ENCODE assay signal across 8 cellular contexts in the genomic region with DNA sequence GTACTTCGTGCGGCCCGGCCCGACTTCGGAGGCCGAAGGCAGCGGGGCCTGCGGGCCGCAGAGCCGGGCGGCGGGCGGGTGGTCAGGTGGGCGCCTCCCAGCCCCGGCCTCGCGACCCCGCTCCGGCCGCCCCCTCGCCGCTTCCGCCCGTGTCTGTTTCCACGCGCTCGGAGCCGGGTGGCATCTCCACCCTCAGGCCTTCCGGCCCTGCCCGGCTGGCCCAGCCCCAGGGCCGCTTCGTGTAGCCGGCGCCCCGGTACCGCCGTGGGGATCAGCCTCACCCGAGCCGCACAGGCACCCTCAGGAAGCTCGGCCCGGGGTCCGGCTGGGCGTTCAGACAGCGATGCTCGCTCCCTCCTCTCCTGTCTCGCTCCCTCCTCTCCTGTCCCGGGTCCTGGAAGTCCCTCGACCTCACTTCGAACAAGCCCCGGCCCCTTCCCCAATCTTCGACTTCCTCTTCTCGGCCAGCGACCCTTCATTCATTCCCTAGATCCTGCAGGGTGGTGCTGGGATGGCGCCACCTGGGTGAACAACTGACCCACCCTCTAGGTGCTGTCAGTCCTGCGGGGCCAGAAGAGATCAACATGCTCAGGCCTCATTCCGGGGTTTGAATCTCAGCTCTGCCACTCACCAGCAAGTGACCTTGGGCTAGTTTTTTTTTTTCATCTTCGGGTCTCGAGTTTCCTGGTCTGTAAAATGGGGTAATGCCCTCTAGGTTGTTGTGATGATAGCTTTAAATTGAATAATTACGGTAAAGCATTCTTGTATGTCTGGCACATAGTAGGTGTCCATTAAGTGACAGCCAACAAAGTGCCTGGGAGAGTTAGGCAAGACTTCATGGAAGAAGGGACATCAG. TPM values are rescaled to one million over a fixed set of nuclear protein-coding genes. Genes with fewer than 3 reads are reported as not detected.
DNase-seq lines count a peak whose midpoint lies in the region; ATAC-seq and TF ChIP-seq lines count a peak whose summit lies in the region.

No MANE protein-coding gene starts in this region.

- H3K79me1 ChIP-seq in IMR-90 (ENCODE audit: low read depth in 1 of 2, low read length in 2 of 2), result peaks cover 23 to 53% of the 10 kb centered on the region in 2 experiments

- H3K4me2 ChIP-seq in IMR-90 (ENCODE audit: low read depth, low read length), result peak overlapping the region; percentile 98

- dilution Hi-C loops in IMR-90 (cut with HindIII; ENCODE audit: low sequenced_read_pairs, unreplicated experiment), result no loop called here

- ATAC-seq in GM21737 (IDR thresholded peaks at IDR 0.05; ENCODE audit: unreplicated experiment), result peak; percentile 40
- peak; percentile 56 for ATAC-seq in IMR-90 (ENCODE audit: low read depth)
- ATAC-seq in activated CD8-positive, alpha-beta T cell treated with anti-CD3 and anti-CD28 coated beads for 36 hours, result peak; percentile 37
- peak; percentile 42 to 57 for ATAC-seq in naive thymus-derived CD8-positive, alpha-beta T cell

- POLR2A ChIA-PET in IMR-90 (lab: Charles Lee; ENCODE audit: unreplicated experiment), result interaction anchor here (0.7 kb wide), 1 partner anchor 145 kb away, joined by 3 read pairs; no protein-coding TSS in a partner anchor
- POLR2A ChIA-PET in activated CD8-positive, alpha-beta T cell treated with anti-CD3 and anti-CD28 coated beads for 36 hours (lab: Charles Lee), result interaction anchor here (1.2 to 8.4 kb wide), 3 partner anchors 12 to 253 kb away, joined by 4 to 93 read pairs (median 15); a partner anchor contains a TSS
- POLR2A ChIA-PET in naive thymus-derived CD8-positive, alpha-beta T cell (lab: Charles Lee), result interaction anchor here (0.9 to 2.6 kb wide), 5 partner anchors 14 to 985 kb away, joined by 3 to 17 read pairs (median 5); a partner anchor contains a TSS

- CTCF ChIA-PET in IMR-90 (lab: Yijun Ruan, JAX), result interaction anchor here (0.7 kb wide), 1 partner anchor 36 kb away, joined by 5 read pairs; no protein-coding TSS in a partner anchor
- CTCF ChIA-PET in activated CD8-positive, alpha-beta T cell treated with anti-CD3 and anti-CD28 coated beads for 36 hours (lab: Charles Lee), result interaction anchor here (0.6 to 1.1 kb wide), 6 partner anchors 12 to 465 kb away, joined by 3 to 4 read pairs (median 3); no protein-coding TSS in a partner anchor

- no peaks in the 10 kb centered on the region for H3K9me3 ChIP-seq in IMR-90 (ENCODE audit: control insufficient read depth, insufficient read depth, low read length)
- H3K9me3 ChIP-seq in esophagus (ENCODE audit: control insufficient read depth in 2 of 2, insufficient read depth in 1 of 2, low read depth in 1 of 2, low read length in 1 of 2), result no peaks in the 10 kb centered on the region
- no peaks in the 10 kb centered on the region for H3K9me3 ChIP-seq in vagina

- H3K23ac ChIP-seq in IMR-90 (ENCODE audit: low read depth, low read length), result peak overlapping the region; percentile 97

- peak overlapping the region; percentile 84 for H2AK9ac ChIP-seq in IMR-90 (replicated peaks; ENCODE audit: low read depth, low read length, poor library complexity)

- intact Hi-C loops in IMR-90 (cut with micrococcal nuclease), result loop anchor here (1.0 kb wide), 1 partner anchor 161 kb away; no protein-coding TSS in a partner anchor
- intact Hi-C loops in activated CD8-positive, alpha-beta T cell treated with anti-CD3 and anti-CD28 coated beads for 36 hours (cut with micrococcal nuclease), result no loop called here
- intact Hi-C loops in vagina (cut with DNase I), result no loop called here

- H3K36me3 ChIP-seq in IMR-90 (ENCODE audit: control insufficient read depth, insufficient read depth, low read length), result peaks cover 24% of the 10 kb centered on the region
- peaks cover 11 to 19% of the 10 kb centered on the region in 2 donors for H3K36me3 ChIP-seq in esophagus (ENCODE audit: control insufficient read depth in 2 of 2, insufficient read depth in 2 of 2, low read length in 1 of 2)
- H3K36me3 ChIP-seq in vagina, result peaks cover 0 to 22% of the 10 kb centered on the region in 2 donors

- H4K5ac ChIP-seq in IMR-90 (ENCODE audit: low read depth, low read length), result 0 out of 2 replicates have a peak overlapping the region, but pooled peaks have one; percentile 5

- H3K4me3 Mint-ChIP-seq in activated CD8-positive, alpha-beta T cell treated with anti-CD3 and anti-CD28 coated beads for 36 hours, result peak overlapping the region; percentile 89
- H3K4me3 Mint-ChIP-seq in naive thymus-derived CD8-positive, alpha-beta T cell, result peak overlapping the region; percentile 90 to 100 (median 99)

- peak overlapping the region; percentile 72 for H3K9ac ChIP-seq in IMR-90 (ENCODE audit: low read depth, low read length)

- H3K4me3 ChIP-seq in IMR-90 (ENCODE audit: insufficient read depth, low read depth, low read length) (peak overlapping the region; percentile 78), esophagus (ENCODE audit: low read depth in 1 of 2, low read length in 2 of 2) (peak overlapping the region; percentile 70 to 89), vagina (peak overlapping the region; percentile 93 to 97)

- H2BK15ac ChIP-seq in IMR-90 (ENCODE audit: low read depth, low read length), result no peak overlapping the region

- H3K27ac Mint-ChIP-seq in activated CD8-positive, alpha-beta T cell treated with anti-CD3 and anti-CD28 coated beads for 36 hours, result peak overlapping the region; percentile 94
- peak overlapping the region; percentile 87 to 98 (median 96) for H3K27ac Mint-ChIP-seq in naive thymus-derived CD8-positive, alpha-beta T cell

- 0 out of 2 replicates have a peak overlapping the region, but pooled peaks have one; percentile 38 for H3K56ac ChIP-seq in IMR-90 (ENCODE audit: extremely low read depth, insufficient read depth, low read length)

- H3K9me1 ChIP-seq in IMR-90 (ENCODE audit: insufficient read depth, low read length), result peaks cover 6% of the 10 kb centered on the region; the same call in 1 of the 2 replicates

- no peak overlapping the region for H3K18ac ChIP-seq in IMR-90 (ENCODE audit: low read depth, low read length)

- WGBS in IMR-90 (ENCODE audit: extremely low coverage in 2 of 2, insufficient read length in 1 of 2), 2 experiments, result 2% methylated on average over 31 of the region's 59 CpGs; no CpG with 5 or more reads in 1 of the 2 experiments
- WGBS in esophagus, 2 donors, result 1% methylated on average over 52 to 59 of the region's 59 CpGs

- H2BK20ac ChIP-seq in IMR-90 (ENCODE audit: low read depth, low read length), result no peak overlapping the region

- no peaks in the 10 kb centered on the region for H3K27me3 Mint-ChIP-seq in activated CD8-positive, alpha-beta T cell treated with anti-CD3 and anti-CD28 coated beads for 36 hours
- H3K27me3 Mint-ChIP-seq in naive thymus-derived CD8-positive, alpha-beta T cell, result no peaks in the 10 kb centered on the region

- TF ChIP-seq RAD21 in IMR-90 (IDR thresholded peaks at IDR 0.05; ENCODE audit: low read length), result no peak

- H3K4ac ChIP-seq in IMR-90 (ENCODE audit: low read depth, low read length), result peak overlapping the region; percentile 80

- in situ Hi-C loops in GM13976 (cut with MboI; ENCODE audit: low sequenced_read_pairs, unreplicated experiment) (no loop called here), IMR-90 (cut with MboI; ENCODE audit: low sequenced_read_pairs) (no loop called here)

- peak overlapping the region; percentile 76 for H2BK5ac ChIP-seq in IMR-90 (ENCODE audit: low read depth, low read length, poor library complexity, severe bottlenecking)

- TF ChIP-seq POLR2A in IMR-90 (IDR thresholded peaks at IDR 0.05; ENCODE audit: low read depth, low read length) (0 out of 2 replicates have a peak, but pooled peaks have one; percentile 10), vagina (IDR thresholded peaks at IDR 0.05) (no peak)

- H3K14ac ChIP-seq in IMR-90 (replicated peaks; ENCODE audit: low read depth, low read length), result peak overlapping the region; percentile 83

- H2AFZ ChIP-seq in IMR-90 (replicated peaks; ENCODE audit: low read length, poor library complexity), result peak overlapping the region; percentile 96

- peak; percentile 61 for DNase-seq in GM13976 (ENCODE audit: low spot score)
- DNase-seq in IMR-90, result no peak
- DNase-seq in activated CD8-positive, alpha-beta T cell treated with anti-CD3 and anti-CD28 coated beads for 36 hours, result peak; percentile 54
- peak in 6 of 10 donors; percentile 6 to 64 (median 33) for DNase-seq in naive thymus-derived CD8-positive, alpha-beta T cell
- DNase-seq in vagina (ENCODE audit: extremely low spot score in 2 of 2), result no peak
- DNase-seq in NCI-H2196 (lab: John Stamatoyannopoulos, UW; ENCODE audit: unreplicated experiment), result no peak

- peak overlapping the region; percentile 84 for H3K27ac ChIP-seq in IMR-90 (ENCODE audit: insufficient read depth, low read length)
- H3K27ac ChIP-seq in esophagus (ENCODE audit: low read depth in 2 of 2, low read length in 1 of 2), result peak overlapping the region; percentile 87 to 95
- peak overlapping the region; percentile 86 for H3K27ac ChIP-seq in vagina

- H3K27me3 ChIP-seq in IMR-90 (ENCODE audit: control insufficient read depth, insufficient read depth, low read length), result no peaks in the 10 kb centered on the region
- no peaks in the 10 kb centered on the region for H3K27me3 ChIP-seq in esophagus (ENCODE audit: control insufficient read depth in 1 of 2, insufficient read depth in 2 of 2, low read length in 2 of 2)
- H3K27me3 ChIP-seq in vagina, result no peaks in the 10 kb centered on the region

- peak overlapping the region; percentile 68 for H2AK5ac ChIP-seq in IMR-90 (ENCODE audit: low read depth, low read length)

- H3K4me1 ChIP-seq in IMR-90 (ENCODE audit: control insufficient read depth, insufficient read depth, low read length) (peaks cover 4% of the 10 kb centered on the region), esophagus (ENCODE audit: control insufficient read depth in 2 of 2, insufficient read depth in 2 of 2, low read length in 1 of 2) (peaks cover 0 to 3% of the 10 kb centered on the region in 2 donors), vagina (peaks cover 21% of the 10 kb centered on the region)

- peaks cover 17% of the 10 kb centered on the region for H3K36me3 Mint-ChIP-seq in activated CD8-positive, alpha-beta T cell treated with anti-CD3 and anti-CD28 coated beads for 36 hours (ENCODE audit: low read depth)
- H3K36me3 Mint-ChIP-seq in naive thymus-derived CD8-positive, alpha-beta T cell, result peaks cover 0 to 32% (median 0%) of the 10 kb centered on the region in 3 donors

- no TSS peak for BruUV-seq in IMR-90 (replicated peaks; lab: Mats Ljungman, UMichigan)

- H4K91ac ChIP-seq in IMR-90 (ENCODE audit: insufficient read depth, low read depth, low read length), result peak overlapping the region; percentile 66

- peaks cover 27% of the 10 kb centered on the region for H3K4me1 Mint-ChIP-seq in activated CD8-positive, alpha-beta T cell treated with anti-CD3 and anti-CD28 coated beads for 36 hours (ENCODE audit: low read depth)
- H3K4me1 Mint-ChIP-seq in naive thymus-derived CD8-positive, alpha-beta T cell, result peaks cover 17 to 35% (median 32%) of the 10 kb centered on the region in 4 donors

- peaks cover 37% of the 10 kb centered on the region for H4K20me1 ChIP-seq in IMR-90 (ENCODE audit: insufficient read depth, low read length)

- peak overlapping the region; percentile 61 to 79; a peak in 1 of 4 replicates for H4K8ac ChIP-seq in IMR-90 (ENCODE audit: low read depth in 2 of 2, low read length in 2 of 2)

- H2BK120ac ChIP-seq in IMR-90 (ENCODE audit: low read depth, low read length), result no peak overlapping the region

- no peaks in the 10 kb centered on the region for H3K9me3 Mint-ChIP-seq in activated CD8-positive, alpha-beta T cell treated with anti-CD3 and anti-CD28 coated beads for 36 hours
- H3K9me3 Mint-ChIP-seq in naive thymus-derived CD8-positive, alpha-beta T cell, result no peaks in the 10 kb centered on the region

- TF ChIP-seq CTCF in GM13976 (IDR thresholded peaks at IDR 0.05; ENCODE audit: borderline replicate concordance, control extremely low read depth, extremely low read depth, insufficient read depth, missing control alignments), result no peak
- TF ChIP-seq CTCF in IMR-90 (conservative IDR thresholded peaks at IDR 0.05; ENCODE audit: low read depth, low read length), result 0 out of 2 replicates have a peak, but pooled peaks have one; percentile 3
- TF ChIP-seq CTCF in activated CD8-positive, alpha-beta T cell treated with anti-CD3 and anti-CD28 coated beads for 36 hours (IDR thresholded peaks at IDR 0.05), result no peak
- TF ChIP-seq CTCF in vagina (IDR thresholded peaks at IDR 0.05), result no peak

RNA-seq across cellular contexts. Expression of a gene that starts 0.6 kb away (rescaled TPM):
- total RNA-seq in IMR-90 (2012; rRNA removed) (23.3 and 25.3 TPM in 2 replicates), vagina (27.7 TPM)
- polyA plus RNA-seq in IMR-90 (2012; rRNA removed) (23.3 and 25.2 TPM in 2 replicates), esophagus (10 to 100 TPM; 24.1 to 24.4 TPM)
- polyA plus RNA-seq in IMR-90 (2012; cell fraction: cytosol; rRNA removed), result 21.9 TPM in 2 replicates
- polyA plus RNA-seq in IMR-90 (2012; cell fraction: nucleus; rRNA removed; ENCODE audit: low replicate concordance), result 43.1 and 50.4 TPM in 2 replicates
- total RNA-seq in activated CD8-positive, alpha-beta T cell treated with anti-CD3 and anti-CD28 coated beads for 36 hours, result 10 to 100 TPM; 30.5 to 31.2 TPM
- total RNA-seq in naive thymus-derived CD8-positive, alpha-beta T cell, result 10 to 100 TPM; 51.3 to 52.2 TPM
- 10 to 100 TPM; 28.4 to 36.1 (median 29.1) TPM for polyA plus RNA-seq in naive thymus-derived CD8-positive, alpha-beta T cell

RNA-seq across cellular contexts. Expression of a gene that starts 18.6 kb away (rescaled TPM):
- 4.5 and 7.5 TPM in 2 replicates for total RNA-seq in IMR-90 (2012; rRNA removed)
- polyA plus RNA-seq in IMR-90 (2012; rRNA removed), result 6.4 and 7.6 TPM in 2 replicates
- polyA plus RNA-seq in IMR-90 (2012; cell fraction: cytosol; rRNA removed), result 10.9 and 17.5 TPM in 2 replicates
- 6.6 and 10.2 TPM in 2 replicates for polyA plus RNA-seq in IMR-90 (2012; cell fraction: nucleus; rRNA removed; ENCODE audit: low replicate concordance)
- total RNA-seq in activated CD8-positive, alpha-beta T cell treated with anti-CD3 and anti-CD28 coated beads for 36 hours, result 10 to 100 TPM; 16.1 to 19.5 TPM
- polyA plus RNA-seq in esophagus, result 10 to 100 TPM in 1 of 2 donors, 1 to 10 TPM in 1; 3.9 to 16.9 TPM
- 10 to 100 TPM; 15.1 to 16.8 TPM for total RNA-seq in naive thymus-derived CD8-positive, alpha-beta T cell
- 10 to 100 TPM; 12.3 to 17.2 (median 13.8) TPM for polyA plus RNA-seq in naive thymus-derived CD8-positive, alpha-beta T cell
- total RNA-seq in vagina, result 44.9 TPM

RNA-seq across cellular contexts. Expression of a gene that starts 27.6 kb away (rescaled TPM):
- total RNA-seq in IMR-90 (2012; rRNA removed) (19.4 and 26.2 TPM in 2 replicates), vagina (46.2 TPM)
- polyA plus RNA-seq in IMR-90 (2012; rRNA removed) (22.8 and 23.4 TPM in 2 replicates), esophagus (10 to 100 TPM; 12.9 to 13.5 TPM)
- polyA plus RNA-seq in IMR-90 (2012; cell fraction: cytosol; rRNA removed), result 16.0 and 27.1 TPM in 2 replicates
- 19.7 and 25.4 TPM in 2 replicates for polyA plus RNA-seq in IMR-90 (2012; cell fraction: nucleus; rRNA removed; ENCODE audit: low replicate concordance)
- total RNA-seq in activated CD8-positive, alpha-beta T cell treated with anti-CD3 and anti-CD28 coated beads for 36 hours, result 10 to 100 TPM; 26.0 to 27.4 TPM
- 10 to 100 TPM; 62.0 to 65.5 TPM for total RNA-seq in naive thymus-derived CD8-positive, alpha-beta T cell
- 10 to 100 TPM; 33.6 to 42.0 (median 39.6) TPM for polyA plus RNA-seq in naive thymus-derived CD8-positive, alpha-beta T cell

RNA-seq across cellular contexts. Expression of a gene that starts 27.8 kb away (rescaled TPM):
- total RNA-seq in IMR-90 (2012; rRNA removed), result 28.3 and 40.5 TPM in 2 replicates
- 10.6 and 14.0 TPM in 2 replicates for polyA plus RNA-seq in IMR-90 (2012; rRNA removed)
- 3.4 and 16.1 TPM in 2 replicates for polyA plus RNA-seq in IMR-90 (2012; cell fraction: cytosol; rRNA removed)
- polyA plus RNA-seq in IMR-90 (2012; cell fraction: nucleus; rRNA removed; ENCODE audit: low replicate concordance), result 3.0 and 8.0 TPM in 2 replicates
- total RNA-seq in activated CD8-positive, alpha-beta T cell treated with anti-CD3 and anti-CD28 coated beads for 36 hours, result 10 to 100 TPM; 37.7 to 41.8 TPM
- polyA plus RNA-seq in esophagus, result 10 to 100 TPM; 16.4 to 22.3 TPM
- total RNA-seq in naive thymus-derived CD8-positive, alpha-beta T cell, result 10 to 100 TPM; 33.0 to 34.4 TPM
- polyA plus RNA-seq in naive thymus-derived CD8-positive, alpha-beta T cell, result 10 to 100 TPM; 17.6 to 24.8 (median 18.5) TPM
- total RNA-seq in vagina, result 15.2 TPM

RNA-seq across cellular contexts. Expression of a gene that starts 39.8 kb away (rescaled TPM):
- total RNA-seq in IMR-90 (2012; rRNA removed), result not detected in 2 replicates
- polyA plus RNA-seq in IMR-90 (2012; rRNA removed), result 0.10 and 0.20 TPM in 2 replicates
- not detected in 2 replicates for polyA plus RNA-seq in IMR-90 (2012; cell fraction: cytosol; rRNA removed)
- 0.08 and 0.73 TPM in 2 replicates for polyA plus RNA-seq in IMR-90 (2012; cell fraction: nucleus; rRNA removed; ENCODE audit: low replicate concordance)
- 1 to 10 TPM; 1.2 to 2.2 TPM for total RNA-seq in activated CD8-positive, alpha-beta T cell treated with anti-CD3 and anti-CD28 coated beads for 36 hours
- polyA plus RNA-seq in esophagus, result under 1 TPM in 1 of 2 donors, not detected in 1; 0.33 TPM
- total RNA-seq in naive thymus-derived CD8-positive, alpha-beta T cell, result 1 to 10 TPM; 4.5 to 5.2 TPM
- polyA plus RNA-seq in naive thymus-derived CD8-positive, alpha-beta T cell, result under 1 TPM in 1 of 3 donors, not detected in 2; 0.43 TPM
- not detected for total RNA-seq in vagina

Comparison
In these comparisons a context has a peak if more than half of its experiments do, and no peak if none do; other contexts are left out.
1. DNase-seq: peak in GM13976 (single experiment), activated CD8-positive, alpha-beta T cell treated with anti-CD3 and anti-CD28 coated beads for 36 hours (single experiment) and naive thymus-derived CD8-positive, alpha-beta T cell (6 of 10); none in IMR-90 (single experiment), vagina (0 of 2) and NCI-H2196 (single experiment).
2. Peak in every context shown above with its lines, with median percentiles within 50 percentile points of each other: ATAC-seq, H3K27ac ChIP-seq and H3K4me3 ChIP-seq.